ENCODE assay signal across 8 cellular contexts in genomic region chr20:47677314-47678129, GRCh38.
A peak's percentile ranks its signal among the peaks of the same experiment; 100 is the strongest.
DNase-seq lines count a peak whose midpoint lies in the region; ATAC-seq and TF ChIP-seq lines count a peak whose summit lies in the region.

No MANE protein-coding gene starts in this region.

- ATAC-seq in left colon (peak; percentile 65), HG02623 (IDR thresholded peaks at IDR 0.05; ENCODE audit: unreplicated experiment) (no peak), GM18858 (IDR thresholded peaks at IDR 0.05; ENCODE audit: unreplicated experiment) (no peak)

- POLR2A ChIA-PET in GM10248 (lab: Yijun Ruan, JAX): no interaction called here

- CTCF ChIA-PET in GM10248 (lab: Yijun Ruan, JAX): interaction anchor here (0.8 to 7.1 kb wide), 28 partner anchors 8 to 981 kb away, joined by 3 to 92 read pairs (median 4); partner anchors contain the start of gene SULF2

- DNase-seq in GM10248 (ENCODE audit: extremely low spot score): peak; percentile 85
- DNase-seq in MG63: peak; percentile 44
- DNase-seq in T-helper 1 cell: peak in 4 of 5 donors; percentile 32 to 46 (median 38)
- DNase-seq in amniotic epithelial cell (ENCODE audit: low read depth): peak; percentile 34
- peak in 1 of 2 donors; percentile 57 for DNase-seq in left colon
- peak; percentile 48 to 67 (median 53) for DNase-seq in stimulated activated CD4-positive, alpha-beta T cell treated with anti-CD3 and anti-CD28 coated beads, TNF-alpha, amount 100 ng/mL, for 48 hours (ENCODE audit: low read depth in 3 of 3)

- intact Hi-C loops in left colon (cut with DNase I, micrococcal nuclease): no loop called here

- H3K36me3 ChIP-seq in MG63: no peaks in the 10 kb centered on the region

- no peaks in the 10 kb centered on the region; the same call in 1 of the 2 replicates for H3K9me3 ChIP-seq in MG63

- no peak overlapping the region for H3K4me3 ChIP-seq in MG63

- no peaks in the 10 kb centered on the region for H3K27me3 ChIP-seq in MG63

- peak; percentile 91 for TF ChIP-seq CTCF in GM10248 (IDR thresholded peaks at IDR 0.05; ENCODE audit: control extremely low read depth, extremely low read depth, low read depth, missing control alignments)
